Comparison of ENCODE assay signal across 1 cellular context in the genomic region with DNA sequence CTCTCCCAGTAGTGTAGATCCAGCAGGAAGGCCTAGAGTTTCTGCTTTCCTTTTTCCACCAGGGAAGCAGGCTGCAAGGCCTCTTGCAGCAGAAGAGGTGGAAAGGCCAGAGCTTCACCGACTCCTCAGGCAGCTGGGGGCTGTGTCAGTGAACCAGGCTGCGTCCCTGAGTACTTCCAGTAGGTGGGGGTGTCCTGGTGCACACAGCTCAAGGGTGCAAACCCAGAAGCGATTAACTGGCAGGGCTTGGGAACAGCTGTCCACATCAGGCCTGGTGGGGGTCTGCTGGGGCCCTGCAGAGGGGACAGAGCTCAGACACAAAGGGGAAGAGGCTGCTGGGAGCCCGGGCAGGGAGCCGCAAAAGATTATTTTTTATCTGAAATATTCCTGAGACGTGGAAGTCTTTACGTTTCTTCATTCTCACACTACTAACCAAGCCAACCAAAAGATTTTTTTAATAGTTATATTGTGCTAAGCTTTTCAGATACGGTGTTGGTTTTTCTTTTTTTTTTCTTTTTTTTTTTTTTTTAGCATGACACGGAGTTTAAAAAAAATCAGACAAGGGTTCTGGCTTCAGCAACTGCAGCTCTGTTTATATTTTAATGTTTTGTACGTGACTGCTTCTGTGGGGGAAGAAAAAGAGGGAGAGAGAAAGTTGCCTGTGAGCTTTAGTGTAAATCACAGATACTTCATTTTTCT.
A peak's percentile ranks its signal among the peaks of the same experiment; 100 is the strongest.
TF ChIP-seq lines count a peak whose summit lies in the region.

No MANE protein-coding gene starts in this region.

TF ChIP-seq in HEK293, 187 proteins besides CTCF, POLR2A, EP300 and RAD21 (continued from another document):
- TF ChIP-seq, protein P1, sequence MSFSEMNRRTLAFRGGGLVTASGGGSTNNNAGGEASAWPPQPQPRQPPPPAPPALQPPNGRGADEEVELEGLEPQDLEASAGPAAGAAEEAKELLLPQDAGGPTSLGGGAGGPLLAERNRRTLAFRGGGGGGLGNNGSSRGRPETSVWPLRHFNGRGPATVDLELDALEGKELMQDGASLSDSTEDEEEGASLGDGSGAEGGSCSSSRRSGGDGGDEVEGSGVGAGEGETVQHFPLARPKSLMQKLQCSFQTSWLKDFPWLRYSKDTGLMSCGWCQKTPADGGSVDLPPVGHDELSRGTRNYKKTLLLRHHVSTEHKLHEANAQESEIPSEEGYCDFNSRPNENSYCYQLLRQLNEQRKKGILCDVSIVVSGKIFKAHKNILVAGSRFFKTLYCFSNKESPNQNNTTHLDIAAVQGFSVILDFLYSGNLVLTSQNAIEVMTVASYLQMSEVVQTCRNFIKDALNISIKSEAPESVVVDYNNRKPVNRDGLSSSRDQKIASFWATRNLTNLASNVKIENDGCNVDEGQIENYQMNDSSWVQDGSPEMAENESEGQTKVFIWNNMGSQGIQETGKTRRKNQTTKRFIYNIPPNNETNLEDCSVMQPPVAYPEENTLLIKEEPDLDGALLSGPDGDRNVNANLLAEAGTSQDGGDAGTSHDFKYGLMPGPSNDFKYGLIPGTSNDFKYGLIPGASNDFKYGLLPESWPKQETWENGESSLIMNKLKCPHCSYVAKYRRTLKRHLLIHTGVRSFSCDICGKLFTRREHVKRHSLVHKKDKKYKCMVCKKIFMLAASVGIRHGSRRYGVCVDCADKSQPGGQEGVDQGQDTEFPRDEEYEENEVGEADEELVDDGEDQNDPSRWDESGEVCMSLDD (tag by site-specific recombination; IDR thresholded peaks at IDR 0.05): no peak
- TF ChIP-seq IKZF3 (tag by site-specific recombination; IDR thresholded peaks at IDR 0.05) (no peak), ZNF561 (tag by site-specific recombination; IDR thresholded peaks at IDR 0.05; ENCODE audit: borderline replicate concordance) (peak; percentile 61)
TF ChIP-seq in HEK293: peak in this region for 10.
